ENCODE assay signal across 8 cellular contexts in genomic region chr18:48541026-48541746, GRCh38. TPM values are rescaled to one million over a fixed set of nuclear protein-coding genes. Genes with fewer than 3 reads are reported as not detected.
DNase-seq lines count a peak whose midpoint lies in the region; ATAC-seq and TF ChIP-seq lines count a peak whose summit lies in the region.

No MANE protein-coding gene starts in this region.

- intact Hi-C loops in left lung (cut with DNase I): no loop called here

- no peaks in the 10 kb centered on the region for H3K36me3 ChIP-seq in duodenal mucosa (ENCODE audit: control insufficient read depth in 1 of 2, insufficient read depth in 2 of 2, low read length in 2 of 2)
- H3K36me3 ChIP-seq in left lung: no peaks in the 10 kb centered on the region

- peak; percentile 11 for DNase-seq in DMS79 (lab: John Stamatoyannopoulos, UW)
- DNase-seq in MV-4-11 (lab: John Stamatoyannopoulos, UW): peak; percentile 56
- DNase-seq in left lung: peak; percentile 87 to 97
- peak in 2 of 3 experiments; percentile 6 to 8 for DNase-seq in stimulated activated CD4-positive, alpha-beta T cell treated with anti-CD3 and anti-CD28 coated beads, TNF-alpha, amount 100 ng/mL, for 4 hours (ENCODE audit: low read depth in 3 of 3)

- H3K4me3 ChIP-seq in duodenal mucosa (ENCODE audit: low read depth in 1 of 2, low read length in 2 of 2) (peak overlapping the region; percentile 86 to 90), left lung (peak overlapping the region; percentile 89 to 91)

- peak overlapping the region; percentile 41 to 74 for H3K9ac ChIP-seq in duodenal mucosa (ENCODE audit: low read depth in 1 of 2, low read length in 2 of 2)

- H3K4me1 ChIP-seq in duodenal mucosa (ENCODE audit: control insufficient read depth in 1 of 2, insufficient read depth in 2 of 2, low read length in 2 of 2) (peaks cover 20% of the 10 kb centered on the region in 2 donors), left lung (peaks cover 19 to 24% of the 10 kb centered on the region in 2 donors)

- no peaks in the 10 kb centered on the region for H3K9me3 ChIP-seq in duodenal mucosa (ENCODE audit: control insufficient read depth in 1 of 2, low read length in 2 of 2)
- no peaks in the 10 kb centered on the region for H3K9me3 ChIP-seq in left lung

- ATAC-seq in GM21786 (IDR thresholded peaks at IDR 0.05; ENCODE audit: unreplicated experiment): peak; percentile 41
- ATAC-seq in left lung: peak; percentile 74
- no peak for ATAC-seq in GM18520 (IDR thresholded peaks at IDR 0.05; ENCODE audit: unreplicated experiment)

- no peak for TF ChIP-seq CTCF in VCaP (conservative IDR thresholded peaks at IDR 0.05)
- TF ChIP-seq CTCF in left lung (IDR thresholded peaks at IDR 0.05): no peak

- H3K27ac ChIP-seq in VCaP (peak overlapping the region; percentile 76), duodenal mucosa (ENCODE audit: low read depth, low read length) (peak overlapping the region; percentile 75), left lung (peak overlapping the region; percentile 86 to 90)

- H3K27me3 ChIP-seq in duodenal mucosa (ENCODE audit: control insufficient read depth in 1 of 2, insufficient read depth in 2 of 2, low read length in 2 of 2) (no peaks in the 10 kb centered on the region), left lung (peaks cover 0 to 5% of the 10 kb centered on the region in 2 donors)

RNA-seq across cellular contexts. Expression of gene CTIF, which starts 2.4 kb away (rescaled TPM):
- 10 to 100 TPM; 37.1 to 46.1 TPM for total RNA-seq in left lung

Comparison
In these comparisons a context has a peak if more than half of its experiments do, and no peak if none do; other contexts are left out.
1. DNase-seq: peak in every context shown above with its lines; median percentile 92 in left lung; 56 in MV-4-11; 11 in DMS79; 7 in stimulated activated CD4-positive, alpha-beta T cell treated with anti-CD3 and anti-CD28 coated beads, TNF-alpha, amount 100 ng/mL, for 4 hours.